16 cellular contexts compared by ENCODE assay signal in the genomic region with DNA sequence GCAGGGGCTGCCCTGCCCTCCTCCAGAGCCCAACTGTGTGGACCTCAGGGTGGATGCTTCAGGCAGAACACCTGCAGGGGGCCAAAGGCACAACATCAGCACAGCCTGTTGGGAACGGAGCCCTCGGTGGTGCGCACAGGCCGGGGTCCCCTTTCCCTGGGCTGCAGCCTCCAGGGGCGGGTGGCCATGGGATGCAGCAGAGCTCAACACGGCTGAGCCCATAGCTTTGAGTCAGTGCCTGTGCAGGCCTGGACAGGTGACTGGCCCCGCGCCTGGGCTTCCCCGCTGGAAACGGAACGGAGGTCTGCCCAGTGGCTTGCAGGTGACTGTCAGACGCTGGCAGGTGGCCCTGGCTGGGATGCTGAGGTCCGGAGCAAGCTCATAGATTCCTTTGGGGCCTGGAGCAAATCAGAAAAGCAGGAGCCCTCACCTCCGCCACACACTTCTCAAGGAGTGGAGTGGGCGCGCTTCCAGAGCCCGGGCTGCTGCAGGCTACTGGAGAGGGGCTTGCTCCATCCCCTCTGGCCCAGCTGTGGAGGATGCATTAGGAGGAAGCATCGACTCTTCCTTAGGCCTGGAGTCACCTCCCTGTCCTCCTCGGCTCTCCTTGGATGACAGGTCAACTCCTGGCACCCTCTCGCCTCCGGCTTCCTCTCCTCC.
A peak's percentile ranks its signal among the peaks of the same experiment; 100 is the strongest.
DNase-seq lines count a peak whose midpoint lies in the region; ATAC-seq and TF ChIP-seq lines count a peak whose summit lies in the region.
"Had no signal": no experiment of that assay in that cellular context is flagged by ENCODE, and none has a peak within 500 bp of the region (broad histone marks: within the 10 kb centered on the region; RNA-seq: fewer than 3 reads in every experiment).

No MANE protein-coding gene starts in this region.

- H4K8ac ChIP-seq in mesenchymal stem cell (ENCODE audit: low read length): no peak overlapping the region

- H3K4me1 ChIP-seq in mesenchymal stem cell (ENCODE audit: control insufficient read depth, insufficient read depth, low read depth, low read length) (peaks cover 10% of the 10 kb centered on the region), aorta (ENCODE audit: control insufficient read depth in 1 of 2, insufficient read depth in 2 of 2, low read length in 2 of 2) (no peaks in the 10 kb centered on the region)

- H3K27ac ChIP-seq in mesenchymal stem cell (ENCODE audit: low read length, poor library complexity, severe bottlenecking): no peak overlapping the region
- no peak overlapping the region for H3K27ac ChIP-seq in aorta (ENCODE audit: low read depth in 1 of 2, low read length in 2 of 2)
- H3K27ac ChIP-seq: PC-9 had no signal

- H3K23ac ChIP-seq in mesenchymal stem cell (ENCODE audit: low read length in 2 of 2): no peak overlapping the region

- no peaks in the 10 kb centered on the region for H3K4me1 Mint-ChIP-seq in endothelial cell (ENCODE audit: unreplicated experiment)
- H3K4me1 Mint-ChIP-seq: CD8-positive, alpha-beta memory T cell; IgD-negative memory B cell had no signal

- 86% methylated on average over 21 of the region's 21 CpGs for WGBS in mesenchymal stem cell
- 89 to 95% methylated on average over 20 to 21 of the region's 21 CpGs for WGBS in aorta, 2 donors

- peak overlapping the region; percentile 23 for H4K91ac ChIP-seq in mesenchymal stem cell (ENCODE audit: low read length)

- no peak overlapping the region for H3K4me3 Mint-ChIP-seq in endothelial cell (ENCODE audit: unreplicated experiment)
- H3K4me3 Mint-ChIP-seq: CD8-positive, alpha-beta memory T cell; IgD-negative memory B cell had no signal

- H3K4me3 ChIP-seq in mesenchymal stem cell (ENCODE audit: insufficient read depth in 1 of 2, low read depth in 1 of 2, low read length in 2 of 2) (no peak overlapping the region), aorta (ENCODE audit: low read length in 2 of 2) (no peak overlapping the region)
- H3K4me3 ChIP-seq: PC-9 had no signal

- no peak overlapping the region for H3K9ac ChIP-seq in mesenchymal stem cell (ENCODE audit: low read length)

- intact Hi-C loops in aorta (cut with DNase I): no loop called here

- H3K36me3 Mint-ChIP-seq in endothelial cell (ENCODE audit: low read depth, unreplicated experiment): no peaks in the 10 kb centered on the region
- H3K36me3 Mint-ChIP-seq: CD8-positive, alpha-beta memory T cell; IgD-negative memory B cell had no signal

- H3K4me2 ChIP-seq in mesenchymal stem cell (ENCODE audit: low read length, poor library complexity, severe bottlenecking): no peak overlapping the region
- H3K4me2 ChIP-seq: PC-9 had no signal

- no peak for TF ChIP-seq CTCF in endothelial cell (IDR thresholded peaks at IDR 0.05; ENCODE audit: unreplicated experiment)

- H3K36me3 ChIP-seq in mesenchymal stem cell (ENCODE audit: control insufficient read depth in 1 of 2, insufficient read depth in 2 of 2, low read depth in 1 of 2, low read length in 2 of 2) (no peaks in the 10 kb centered on the region), aorta (ENCODE audit: control insufficient read depth in 1 of 2, insufficient read depth in 2 of 2, low read length in 1 of 2) (no peaks in the 10 kb centered on the region)
- H3K36me3 ChIP-seq: BE2C had no signal

- H2BK120ac ChIP-seq in mesenchymal stem cell (ENCODE audit: low read depth, low read length): no peak overlapping the region

- H3K27ac Mint-ChIP-seq in endothelial cell (ENCODE audit: unreplicated experiment): no peak overlapping the region
- H3K27ac Mint-ChIP-seq: CD8-positive, alpha-beta memory T cell; IgD-negative memory B cell had no signal

- H3K27me3 ChIP-seq in mesenchymal stem cell (ENCODE audit: control insufficient read depth in 1 of 2, insufficient read depth in 1 of 2, low read length in 2 of 2) (peaks cover 19 to 47% of the 10 kb centered on the region in 2 experiments), aorta (ENCODE audit: control insufficient read depth in 1 of 2, insufficient read depth in 2 of 2, low read length in 1 of 2) (no peaks in the 10 kb centered on the region)
- H3K27me3 ChIP-seq: BE2C had no signal

- H3K27me3 Mint-ChIP-seq in endothelial cell (ENCODE audit: unreplicated experiment): peaks cover 4% of the 10 kb centered on the region

- ATAC-seq in aorta (ENCODE audit: low FRiP score): no peak

- no peaks in the 10 kb centered on the region for H3K9me3 Mint-ChIP-seq in endothelial cell (ENCODE audit: unreplicated experiment)
- H3K9me3 Mint-ChIP-seq: CD8-positive, alpha-beta memory T cell had no signal

- no peak overlapping the region for H2AFZ ChIP-seq in mesenchymal stem cell (ENCODE audit: low read depth, low read length)
- H2AFZ ChIP-seq: PC-9 had no signal

- H3K79me1 ChIP-seq in mesenchymal stem cell (replicated peaks; ENCODE audit: low read length, poor library complexity, severe bottlenecking): no peaks in the 10 kb centered on the region

- no peak overlapping the region for H2AK5ac ChIP-seq in mesenchymal stem cell (ENCODE audit: low read length, severe bottlenecking)

- peak overlapping the region in 1 of 2 experiments; percentile 21 for H3K18ac ChIP-seq in mesenchymal stem cell (ENCODE audit: low read depth in 1 of 2, low read length in 2 of 2)

- no peak overlapping the region for H2BK5ac ChIP-seq in mesenchymal stem cell (ENCODE audit: low read depth, low read length, poor library complexity, severe bottlenecking)

- peak; percentile 66 for DNase-seq in DMS79 treated with DMSO at 0.1 percent for 48 hours (lab: John Stamatoyannopoulos, UW)
- peak; percentile 54 for DNase-seq in HPDE6-E6E7 (ENCODE audit: extremely low spot score)
- peak; percentile 25 to 56 for DNase-seq in cerebellar nuclear complex (lab: John Stamatoyannopoulos, UW)
- DNase-seq in mesenchymal stem cell: no peak
- no peak for DNase-seq in endothelial cell (ENCODE audit: low spot score)
- no peak for DNase-seq in aorta
- no peak for DNase-seq in NCI-H2081 treated with DMSO at 0.1 percent for 48 hours (lab: John Stamatoyannopoulos, UW)
- DNase-seq: BE2C; CD8-positive, alpha-beta memory T cell; H7; NCI-H1694; NCI-H345; NCI-H69; PC-9; SHP77 had no signal

- H3K9me3 ChIP-seq in mesenchymal stem cell (ENCODE audit: control insufficient read depth, low read length) (no peaks in the 10 kb centered on the region), aorta (ENCODE audit: control insufficient read depth, low read length) (no peaks in the 10 kb centered on the region)
- H3K9me3 ChIP-seq: BE2C had no signal

- peak overlapping the region in 1 of 2 experiments; percentile 24 for H3K4ac ChIP-seq in mesenchymal stem cell (ENCODE audit: low read depth in 1 of 2, low read length in 2 of 2)

- no peak overlapping the region for H2BK15ac ChIP-seq in mesenchymal stem cell (ENCODE audit: low read depth, poor library complexity, severe bottlenecking)

- H2BK12ac ChIP-seq in mesenchymal stem cell (ENCODE audit: low read length in 2 of 2): peak overlapping the region in 1 of 2 experiments; percentile 49

- peak overlapping the region in 1 of 2 experiments; percentile 11 for H3K14ac ChIP-seq in mesenchymal stem cell (ENCODE audit: low read length in 2 of 2)

Comparison
In these comparisons a context has a peak if more than half of its experiments do, and no peak if none do; other contexts are left out.
1. DNase-seq: peak in DMS79 treated with DMSO at 0.1 percent for 48 hours (single experiment), HPDE6-E6E7 (single experiment) and cerebellar nuclear complex (2 of 2); none in mesenchymal stem cell (single experiment), endothelial cell (single experiment), aorta (0 of 2) and NCI-H2081 treated with DMSO at 0.1 percent for 48 hours (single experiment).